ENCODE assay signal across 1 cellular context in genomic region chr11:59142530-59143507, GRCh38.
TF ChIP-seq lines count a peak whose summit lies in the region.

Gene FAM111A, plus strand, starts transcription at chr11:59142856. Its CDS starts 6,017 bp downstream, at chr11:59148873.

TF ChIP-seq in GM12878, 131 proteins besides CTCF, POLR2A, EP300 and RAD21 (continued from another document):
- 0 out of 3 replicates have a peak, but pooled peaks have one; percentile 31 for TF ChIP-seq POU2F2 (IDR thresholded peaks at IDR 0.05; ENCODE audit: borderline replicate concordance, low read depth, low read length)
- 0 out of 2 replicates have a peak, but pooled peaks have one; percentile 2 for TF ChIP-seq NRF1 (conservative IDR thresholded peaks at IDR 0.05; ENCODE audit: low read depth, low read length)
- TF ChIP-seq BCL3 (IDR thresholded peaks at IDR 0.05; ENCODE audit: borderline replicate concordance, insufficient read depth, low read depth, low read length, poor library complexity, severe bottlenecking) = no peak
- no peak for TF ChIP-seq JUNB (IDR thresholded peaks at IDR 0.05)
- TF ChIP-seq GATAD2B (conservative IDR thresholded peaks at IDR 0.05; ENCODE audit: low read depth) = peak; percentile 65; the same call in 1 of the 2 replicates
- TF ChIP-seq TCF7 (IDR thresholded peaks at IDR 0.05; ENCODE audit: borderline replicate concordance) = no peak
- TF ChIP-seq SPI1 (IDR thresholded peaks at IDR 0.05; ENCODE audit: borderline replicate concordance, insufficient read depth, low read depth, low read length) = peak; percentile 22; the same call in 1 of the 2 replicates
- TF ChIP-seq CHD2 (IDR thresholded peaks at IDR 0.05; ENCODE audit: borderline replicate concordance, low read depth, low read length) = peak; percentile 70
- TF ChIP-seq SREBF2 (IDR thresholded peaks at IDR 0.05; ENCODE audit: low read length) = no peak
- TF ChIP-seq FOS (IDR thresholded peaks at IDR 0.05; ENCODE audit: borderline replicate concordance, extremely low read depth, insufficient read length) = no peak
- TF ChIP-seq ETV6 (conservative IDR thresholded peaks at IDR 0.05 in 1 of 2, IDR thresholded peaks at IDR 0.05 in 1 of 2; ENCODE audit: borderline replicate concordance in 1 of 2, low read depth in 1 of 2) = peak in 1 of 2 experiments; percentile 66; a peak in 1 of 4 replicates
- peak; percentile 91 for TF ChIP-seq RFX5 (IDR thresholded peaks at IDR 0.05; ENCODE audit: low read depth, low read length)
- 0 out of 2 replicates have a peak, but pooled peaks have one; percentile 31 for TF ChIP-seq TCF3 (IDR thresholded peaks at IDR 0.05; ENCODE audit: borderline replicate concordance, insufficient read depth, low read depth, low read length)
- 0 out of 2 replicates have a peak, but pooled peaks have one; percentile 32 for TF ChIP-seq PML (IDR thresholded peaks at IDR 0.05; ENCODE audit: low read length)
- peak; percentile 51 for TF ChIP-seq MEF2B (IDR thresholded peaks at IDR 0.05; ENCODE audit: partially characterized antibody, poor library complexity, severe bottlenecking)
- TF ChIP-seq MEF2A (IDR thresholded peaks at IDR 0.05; ENCODE audit: insufficient read depth, low read depth, low read length) = 0 out of 2 replicates have a peak, but pooled peaks have one; percentile 22
- no peak for TF ChIP-seq CUX1 (IDR thresholded peaks at IDR 0.05; ENCODE audit: insufficient replicate concordance, low read depth, low read length)
- TF ChIP-seq NKRF (conservative IDR thresholded peaks at IDR 0.05) = peak; percentile 75; the same call in 1 of the 2 replicates
- TF ChIP-seq ZNF622 (IDR thresholded peaks at IDR 0.05) = no peak
- no peak for TF ChIP-seq CEBPZ (IDR thresholded peaks at IDR 0.05; ENCODE audit: low read depth, low read length)
- peak; percentile 68 for TF ChIP-seq PKNOX1 (IDR thresholded peaks at IDR 0.05)
- TF ChIP-seq ATF2 (IDR thresholded peaks at IDR 0.05; ENCODE audit: low read length) = no peak
- peak; percentile 56; the same call in 1 of the 2 replicates for TF ChIP-seq POLR2AphosphoS5 (IDR thresholded peaks at IDR 0.05; ENCODE audit: low read length)
- TF ChIP-seq USF2 (IDR thresholded peaks at IDR 0.05; ENCODE audit: borderline replicate concordance, low read depth, low read length) = no peak; the same call in 1 of the 2 replicates
- TF ChIP-seq RAD51 (IDR thresholded peaks at IDR 0.05) = peak; percentile 55
- 0 out of 2 replicates have a peak, but pooled peaks have one; percentile 8 for TF ChIP-seq BCL11A (IDR thresholded peaks at IDR 0.05; ENCODE audit: low read depth, low read length)
- TF ChIP-seq ZBTB33 (IDR thresholded peaks at IDR 0.05) = no peak
- peak; percentile 61; the same call in 1 of the 2 replicates for TF ChIP-seq SMC3 (IDR thresholded peaks at IDR 0.05; ENCODE audit: borderline replicate concordance, low read length)
- peak; percentile 74; the same call in 1 of the 2 replicates for TF ChIP-seq GABPA (IDR thresholded peaks at IDR 0.05; ENCODE audit: low read depth)
- peak; percentile 56; the same call in 1 of the 2 replicates for TF ChIP-seq CBFB (IDR thresholded peaks at IDR 0.05; ENCODE audit: low read depth)
- TF ChIP-seq NFIC (IDR thresholded peaks at IDR 0.05; ENCODE audit: low read depth, low read length) = peak; percentile 53; the same call in 1 of the 2 replicates
- TF ChIP-seq ZNF24 (IDR thresholded peaks at IDR 0.05) = no peak
- no peak for TF ChIP-seq KDM1A (IDR thresholded peaks at IDR 0.05; ENCODE audit: borderline replicate concordance)
- no peak for TF ChIP-seq ZNF384 (IDR thresholded peaks at IDR 0.05; ENCODE audit: borderline replicate concordance, low read depth, low read length)
- TF ChIP-seq JUND (IDR thresholded peaks at IDR 0.05; ENCODE audit: low read depth, low read length) = no peak
- TF ChIP-seq ELK1 (IDR thresholded peaks at IDR 0.05; ENCODE audit: low read depth, low read length) = no peak
- peak; percentile 54; the same call in 1 of the 2 replicates for TF ChIP-seq CREM (IDR thresholded peaks at IDR 0.05; ENCODE audit: low read depth)
- TF ChIP-seq NFYA (IDR thresholded peaks at IDR 0.05; ENCODE audit: borderline replicate concordance, low read depth, low read length) = no peak
- TF ChIP-seq BMI1 (IDR thresholded peaks at IDR 0.05; ENCODE audit: borderline replicate concordance) = no peak
- no peak for TF ChIP-seq YBX1 (IDR thresholded peaks at IDR 0.05)
- TF ChIP-seq WRNIP1 (IDR thresholded peaks at IDR 0.05; ENCODE audit: borderline replicate concordance, low read depth, low read length) = no peak
- TF ChIP-seq YY1 (IDR thresholded peaks at IDR 0.05; ENCODE audit: low read depth, low read length) = peak; percentile 62; the same call in 1 of the 2 replicates
